10 cellular contexts compared by ENCODE assay signal in genomic region chr17:40307001-40307690, GRCh38. TPM values are rescaled to one million over a fixed set of nuclear protein-coding genes. Genes with fewer than 3 reads are reported as not detected.
DNase-seq lines count a peak whose midpoint lies in the region; ATAC-seq, FAIRE-seq and TF ChIP-seq lines count a peak whose summit lies in the region.
"Had no signal": no experiment of that assay in that cellular context is flagged by ENCODE, and none has a peak within 500 bp of the region (broad histone marks: within the 10 kb centered on the region; RNA-seq: fewer than 3 reads in every experiment).

No MANE protein-coding gene starts in this region.

- H3K4me3 ChIP-seq in A673 (ENCODE audit: low read depth, low read length, poor library complexity, severe bottlenecking): no peak overlapping the region
- no peak overlapping the region for H3K4me3 ChIP-seq in right lobe of liver
- H3K4me3 ChIP-seq: dorsolateral prefrontal cortex had no signal

- CTCF ChIA-PET in A673 (lab: Charles Lee): interaction anchor here (0.7 to 1.9 kb wide), 6 partner anchors 10 to 253 kb away, joined by 3 to 25 read pairs (median 5); partner anchors contain the start of gene MED24

- H3K27ac ChIP-seq in A673 (ENCODE audit: low read depth, low read length, poor library complexity, severe bottlenecking) (peak overlapping the region; percentile 89), adipose tissue (ENCODE audit: low read depth, low read length) (peak overlapping the region; percentile 56), right lobe of liver (peak overlapping the region in 2 of 3 donors; percentile 35 to 37)

- FAIRE-seq in GM19239 (lab: Jason Lieb, UNC): no peak

- H3K36me3 ChIP-seq in A673 (ENCODE audit: insufficient read depth, low read length, poor library complexity, severe bottlenecking) (peaks cover 3% of the 10 kb centered on the region), right lobe of liver (no peaks in the 10 kb centered on the region)

- BruUV-seq in A673 (replicated peaks; lab: Mats Ljungman, UMichigan): no TSS peak

- H3K9me3 ChIP-seq in A673 (ENCODE audit: low read depth, low read length, poor library complexity, severe bottlenecking) (no peaks in the 10 kb centered on the region), right lobe of liver (no peaks in the 10 kb centered on the region)

- DNase-seq in A673 (ENCODE audit: low spot score) (peak; percentile 94), KBM-7 (peak; percentile 31), right lobe of liver (peak in 2 of 3 donors; percentile 22 to 44), DMS153 (lab: John Stamatoyannopoulos, UW) (no peak), GM19239 (ENCODE audit: insufficient read length, low spot score) (no peak), iPS-NIHi11 (ENCODE audit: low spot score) (no peak)
- DNase-seq: dorsolateral prefrontal cortex had no signal

- in situ Hi-C loops in KBM-7 (cut with MboI; ENCODE audit: low pct_unique_long_range_greater_than_20kb, low sequenced_read_pairs): no loop called here

- POLR2A ChIA-PET in A673 (lab: Charles Lee; ENCODE audit: low non-redundant PET): interaction anchor here (0.6 to 1.0 kb wide), 3 partner anchors 10 to 102 kb away, joined by 3 to 13 read pairs (median 6); no protein-coding TSS in a partner anchor

- TF ChIP-seq POLR2A in right lobe of liver (IDR thresholded peaks at IDR 0.05): no peak

- H3K27me3 ChIP-seq in A673 (replicated peaks; ENCODE audit: insufficient read depth, low read depth, low read length, poor library complexity) (no peaks in the 10 kb centered on the region), right lobe of liver (no peaks in the 10 kb centered on the region)
- H3K27me3 ChIP-seq: dorsolateral prefrontal cortex had no signal

- no peak for ATAC-seq in right lobe of liver
- ATAC-seq in GM19395 (IDR thresholded peaks at IDR 0.05; ENCODE audit: unreplicated experiment): no peak

- 44 to 72% (median 58%) methylated on average over 10 of the region's 10 CpGs for WGBS in adipose tissue, 3 donors
- WGBS in right lobe of liver (ENCODE audit: insufficient coverage, low coverage, low lambda C conversion rate, missing lambda C conversion rate): 68% methylated on average over 10 of the region's 10 CpGs

- H3K4me1 ChIP-seq in A673 (ENCODE audit: insufficient read depth, low read length, poor library complexity, severe bottlenecking): peaks cover 65% of the 10 kb centered on the region
- H3K4me1 ChIP-seq in right lobe of liver: peaks cover 0 to 44% (median 20%) of the 10 kb centered on the region in 4 donors

- TF ChIP-seq CTCF in A673 (conservative IDR thresholded peaks at IDR 0.05; ENCODE audit: low read depth, low read length): no peak
- TF ChIP-seq CTCF in right lobe of liver (IDR thresholded peaks at IDR 0.05): no peak

- intact Hi-C loops in A673 (cut with micrococcal nuclease; ENCODE audit: unreplicated experiment): loop anchor here (10.0 kb wide), 1 partner anchor 108 kb away; the partner anchor contains the start of gene TOP2A
- intact Hi-C loops in right lobe of liver (cut with DNase I): loop anchor here (5.0 kb wide), 2 partner anchors 45 to 50 kb away; no protein-coding TSS in a partner anchor

RNA-seq across cellular contexts. Expression of gene RARA, which starts 1.8 kb away (rescaled TPM):
- total RNA-seq in A673 (2021) (25.4 and 30.3 TPM in 2 replicates), right lobe of liver (10 to 100 TPM; 17.7 to 41.9 (median 22.9) TPM)
- 10 to 100 TPM in 2 of 3 donors, 1 to 10 TPM in 1; 7.8 to 54.3 (median 44.0) TPM for polyA plus RNA-seq in adipose tissue

RNA-seq across cellular contexts. Expression of gene CDC6, which starts 19.5 kb away (rescaled TPM):
- total RNA-seq in A673 (2021) (82.6 and 85.7 TPM in 2 replicates), right lobe of liver (1 to 10 TPM in 5 of 6 experiments, under 1 TPM in 1; 0.42 to 9.1 (median 3.1) TPM)
- 1 to 10 TPM; 1.1 to 3.1 (median 1.4) TPM for polyA plus RNA-seq in adipose tissue

RNA-seq across cellular contexts. Expression of gene GJD3, which starts 57.4 kb away (rescaled TPM):
- not detected in 2 replicates for total RNA-seq in A673 (2021)
- polyA plus RNA-seq in adipose tissue: 1 to 10 TPM in 1 of 3 donors, under 1 TPM in 1, not detected in 1; 0.78 to 1.0 TPM
- under 1 TPM in 5 of 6 experiments, not detected in 1; 0.22 to 0.78 (median 0.37) TPM for total RNA-seq in right lobe of liver
- total RNA-seq: NCI-H460 had no signal

Comparison
In these comparisons a context has a peak if more than half of its experiments do, and no peak if none do; other contexts are left out.
1. DNase-seq: peak in A673 (single experiment), KBM-7 (single experiment) and right lobe of liver (2 of 3); none in DMS153 (single experiment), GM19239 (single experiment) and iPS-NIHi11 (single experiment).
2. H3K27ac ChIP-seq: peak in every context shown above with its lines; median percentile 89 in A673; 56 in adipose tissue; 36 in right lobe of liver.